Comparison of ENCODE assay signal across 30 cellular contexts in the genomic region with DNA sequence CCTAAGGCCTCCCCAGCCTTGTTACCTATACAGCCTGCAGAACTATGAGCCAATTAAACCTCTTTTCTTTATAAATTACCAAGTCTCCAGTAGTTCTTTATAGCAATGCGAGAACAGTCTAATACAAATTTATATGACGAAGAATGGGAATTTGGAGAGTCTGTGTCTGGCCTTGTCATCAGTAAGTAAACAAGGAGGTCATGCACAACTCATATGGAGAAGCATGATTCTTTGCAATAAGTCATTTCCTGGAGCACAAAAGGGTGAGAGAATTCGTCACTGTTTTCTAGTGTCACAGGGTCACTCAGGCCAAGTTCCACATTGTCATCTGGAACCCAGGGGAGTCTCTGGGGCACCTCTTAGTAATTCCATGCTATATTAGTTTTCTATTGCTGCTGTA. TPM values are rescaled to one million over a fixed set of nuclear protein-coding genes. Genes with fewer than 3 reads are reported as not detected.
"Had no signal": no experiment of that assay in that cellular context is flagged by ENCODE, and none has a peak within 500 bp of the region (broad histone marks: within the 10 kb centered on the region; RNA-seq: fewer than 3 reads in every experiment).

No MANE protein-coding gene starts in this region.

- FAIRE-seq: small intestine had no signal

- H3K4me3 Mint-ChIP-seq: naive thymus-derived CD8-positive, alpha-beta T cell; natural killer cell treated with Interleukin-12 subunit alpha and Interleukin-12 subunit beta and Interleukin-15 and Interleukin-18, amount 100 ng/mL, for 72 hours; neural progenitor cell; stimulated activated effector memory CD8-positive, alpha-beta T cell treated with anti-CD3 and anti-CD28 coated beads, Interleukin-12 subunit alpha, Interleukin-12 subunit beta, amount 100 ng/mL, for 72 hours; stimulated activated naive B cell treated with anti-CD40 and anti-IgM and Interleukin-4, amounts not matched to agents 10 μg/mL and 1 μg/mL and 100 μg/mL, for 72 hours; stimulated activated naive CD8-positive, alpha-beta T cell treated with anti-CD3 and anti-CD28 coated beads, Interleukin-15, Interleukin-2, amounts not matched to agents 100 ng/mL and 50 ng/mL, for 24 hours; type B pancreatic cell had no signal

- H3K4me1 Mint-ChIP-seq: naive thymus-derived CD8-positive, alpha-beta T cell; neural progenitor cell; stimulated activated effector memory CD8-positive, alpha-beta T cell treated with anti-CD3 and anti-CD28 coated beads, Interleukin-12 subunit alpha, Interleukin-12 subunit beta, amount 100 ng/mL, for 72 hours; stimulated activated naive B cell treated with anti-CD40 and anti-IgM and Interleukin-4, amounts not matched to agents 10 μg/mL and 1 μg/mL and 100 μg/mL, for 72 hours had no signal

- H3K27me3 Mint-ChIP-seq: stimulated activated naive B cell treated with anti-CD40 and anti-IgM and Interleukin-4, amounts not matched to agents 10 μg/mL and 1 μg/mL and 100 μg/mL, for 72 hours; stimulated activated naive CD8-positive, alpha-beta T cell treated with anti-CD3 and anti-CD28 coated beads, Interleukin-15, Interleukin-2, amounts not matched to agents 100 ng/mL and 50 ng/mL, for 24 hours; type B pancreatic cell had no signal

- H3K36me3 ChIP-seq: neural progenitor cell, ovary, right lobe of liver, sigmoid colon, stomach, suprapubic skin, tibial artery, transverse colon, upper lobe of right lung, uterus had no signal

- H3K79me2 ChIP-seq: parathyroid adenoma had no signal

- H3K9me3 Mint-ChIP-seq: natural killer cell treated with Interleukin-12 subunit alpha and Interleukin-12 subunit beta and Interleukin-15 and Interleukin-18, amount 100 ng/mL, for 72 hours; stimulated activated naive CD8-positive, alpha-beta T cell treated with anti-CD3 and anti-CD28 coated beads, Interleukin-15, Interleukin-2, amounts not matched to agents 100 ng/mL and 50 ng/mL, for 24 hours had no signal

- DNase-seq: naive thymus-derived CD8-positive, alpha-beta T cell; occipital lobe; ovary; posterior cingulate gyrus; psoas muscle; right cardiac atrium; right lobe of liver; sigmoid colon; small intestine; stimulated activated CD4-positive, alpha-beta T cell treated with anti-CD3 and anti-CD28 coated beads, Interleukin-15, amount 100 ng/mL, for 24 hours; stimulated activated CD4-positive, alpha-beta T cell treated with anti-CD3 and anti-CD28 coated beads, Interleukin-2, amount 100 ng/mL, for 24 hours; stimulated activated CD4-positive, alpha-beta T cell treated with anti-CD3 and anti-CD28 coated beads, Interleukin-2, amount 100 ng/mL, for 48 hours; stimulated activated CD4-positive, alpha-beta T cell treated with anti-CD3 and anti-CD28 coated beads, Interleukin-4, amount 100 ng/mL, for 24 hours; stimulated activated naive B cell treated with anti-CD40 and anti-IgM and Interleukin-4, amounts not matched to agents 10 μg/mL and 1 μg/mL and 100 μg/mL, for 72 hours; stimulated activated naive CD4-positive, alpha-beta T cell treated with Interleukin-2 at 50 U/mL for 16 hours; stomach; testis; tibial artery; transverse colon; upper lobe of right lung; uterus had no signal

- H3K4me3 ChIP-seq: neural progenitor cell, ovary, psoas muscle, right lobe of liver, sigmoid colon, stomach, suprapubic skin, testis, tibial artery, transverse colon, upper lobe of right lung, uterus had no signal

- H3K27ac ChIP-seq: neural progenitor cell, ovary, parathyroid adenoma, psoas muscle, right lobe of liver, sigmoid colon, stomach, suprapubic skin, testis, tibial artery, transverse colon, upper lobe of right lung, uterus had no signal

- H3K4me1 ChIP-seq: neural progenitor cell, parathyroid adenoma, psoas muscle, right lobe of liver, sigmoid colon, stomach, suprapubic skin, testis, tibial artery, transverse colon, upper lobe of right lung, uterus had no signal

- H3K9ac ChIP-seq: neural progenitor cell, parathyroid adenoma had no signal

- ATAC-seq: naive thymus-derived CD8-positive, alpha-beta T cell; natural killer cell treated with Interleukin-12 subunit alpha and Interleukin-12 subunit beta and Interleukin-15 and Interleukin-18, amount 100 ng/mL, for 72 hours; psoas muscle; right cardiac atrium; right lobe of liver; stimulated activated effector memory CD8-positive, alpha-beta T cell treated with anti-CD3 and anti-CD28 coated beads, Interleukin-12 subunit alpha, Interleukin-12 subunit beta, amount 100 ng/mL, for 72 hours; stimulated activated naive B cell treated with anti-CD40 and anti-IgM and Interleukin-4, amounts not matched to agents 10 μg/mL and 1 μg/mL and 100 μg/mL, for 72 hours; upper lobe of right lung had no signal

- H3K27ac Mint-ChIP-seq: naive thymus-derived CD8-positive, alpha-beta T cell; natural killer cell treated with Interleukin-12 subunit alpha and Interleukin-12 subunit beta and Interleukin-15 and Interleukin-18, amount 100 ng/mL, for 72 hours; neural progenitor cell; progenitor cell of endocrine pancreas; stimulated activated effector memory CD8-positive, alpha-beta T cell treated with anti-CD3 and anti-CD28 coated beads, Interleukin-12 subunit alpha, Interleukin-12 subunit beta, amount 100 ng/mL, for 72 hours; stimulated activated naive B cell treated with anti-CD40 and anti-IgM and Interleukin-4, amounts not matched to agents 10 μg/mL and 1 μg/mL and 100 μg/mL, for 72 hours; stimulated activated naive CD8-positive, alpha-beta T cell treated with anti-CD3 and anti-CD28 coated beads, Interleukin-15, Interleukin-2, amounts not matched to agents 100 ng/mL and 50 ng/mL, for 24 hours; type B pancreatic cell had no signal

- H2AFZ ChIP-seq: neural progenitor cell, parathyroid adenoma had no signal

- H3K36me3 Mint-ChIP-seq: naive thymus-derived CD8-positive, alpha-beta T cell; stimulated activated effector memory CD8-positive, alpha-beta T cell treated with anti-CD3 and anti-CD28 coated beads, Interleukin-12 subunit alpha, Interleukin-12 subunit beta, amount 100 ng/mL, for 72 hours; stimulated activated naive B cell treated with anti-CD40 and anti-IgM and Interleukin-4, amounts not matched to agents 10 μg/mL and 1 μg/mL and 100 μg/mL, for 72 hours; type B pancreatic cell had no signal

- H3K27me3 ChIP-seq: neural progenitor cell, ovary, right lobe of liver, sigmoid colon, stomach, suprapubic skin, testis, tibial artery, transverse colon, upper lobe of right lung, uterus had no signal

- H3K9me3 ChIP-seq: psoas muscle, right lobe of liver, sigmoid colon, suprapubic skin, testis, tibial artery, transverse colon, upper lobe of right lung, uterus had no signal

- H3K4me2 ChIP-seq: neural progenitor cell had no signal

RNA-seq across cellular contexts. Expression of gene HS6ST2, which starts 49.0 kb away (rescaled TPM):
- total RNA-seq: naive thymus-derived CD8-positive, alpha-beta T cell; osteoblast had no signal
- polyA plus RNA-seq: naive thymus-derived CD8-positive, alpha-beta T cell had no signal
